In genomic region chr4:10283761-10284160, GRCh38 we compare ENCODE assay signal across 15 cellular contexts.
DNase-seq lines count a peak whose midpoint lies in the region; ATAC-seq and TF ChIP-seq lines count a peak whose summit lies in the region.
"Had no signal": no experiment of that assay in that cellular context is flagged by ENCODE, and none has a peak within 500 bp of the region (broad histone marks: within the 10 kb centered on the region; RNA-seq: fewer than 3 reads in every experiment).

No MANE protein-coding gene starts in this region.

- DNase-seq in NCI-H2171 treated with DMSO at 0.1 percent for 48 hours (lab: John Stamatoyannopoulos, UW) (peak; percentile 2), NCI-H2171 (lab: John Stamatoyannopoulos, UW) (no peak), HPDE6-E6E7 (ENCODE audit: extremely low spot score) (peak; percentile 41), RWPE2 (ENCODE audit: low spot score) (no peak), foreskin keratinocyte (peak; percentile 95 to 97), anterior cingulate cortex (lab: John Stamatoyannopoulos, UW) (no peak), DMS153 (lab: John Stamatoyannopoulos, UW) (no peak)
- no peak for DNase-seq in activated CD4-positive, alpha-beta T cell treated with anti-CD3 and anti-CD28 coated beads, Interleukin-2, amount 50 U/mL, for 4 hours
- DNase-seq: DMS53; NCI-H1694 treated with DMSO at 0.1 percent for 48 hours; NCI-H446 treated with DMSO at 0.1 percent for 48 hours; NK-92 treated with Interleukin-12 subunit alpha and Interleukin-12 subunit beta, amount 100 ng/mL, for 24 hours; SJCRH30; T-cell had no signal

- ATAC-seq in RWPE2 (ENCODE audit: low read depth) = peak; percentile 84
- ATAC-seq in foreskin keratinocyte = peak; percentile 80
- ATAC-seq: T-cell had no signal

- TF ChIP-seq CTCF in RWPE2 (IDR thresholded peaks at IDR 0.05; ENCODE audit: poor library complexity, severe bottlenecking) = no peak
- TF ChIP-seq CTCF in foreskin keratinocyte (conservative IDR thresholded peaks at IDR 0.05) = no peak

- H3K9me3 ChIP-seq in RWPE2 (ENCODE audit: severe bottlenecking) = no peaks in the 10 kb centered on the region

- no peak overlapping the region for H3K4me3 ChIP-seq in RWPE2 (ENCODE audit: severe bottlenecking)
- H3K4me3 ChIP-seq: SJCRH30 had no signal

- H3K27ac ChIP-seq in RWPE2 (ENCODE audit: poor library complexity, severe bottlenecking) = peak overlapping the region; percentile 89
- H3K27ac ChIP-seq in foreskin keratinocyte = peak overlapping the region; percentile 90
- H3K27ac ChIP-seq: C4-2B, SJCRH30 had no signal

- H3K27me3 ChIP-seq in RWPE2 (ENCODE audit: insufficient read depth, poor library complexity, severe bottlenecking) (no peaks in the 10 kb centered on the region), foreskin keratinocyte (no peaks in the 10 kb centered on the region)
- H3K27me3 ChIP-seq: SJCRH30 had no signal

- no peaks in the 10 kb centered on the region for H3K36me3 ChIP-seq in RWPE2 (ENCODE audit: low read depth)
- H3K36me3 ChIP-seq: SJCRH30 had no signal

- H3K4me1 ChIP-seq in RWPE2 (ENCODE audit: insufficient read depth, poor library complexity, severe bottlenecking) (peaks cover 47% of the 10 kb centered on the region), foreskin keratinocyte (peaks cover 46% of the 10 kb centered on the region)
- H3K4me1 ChIP-seq: SJCRH30 had no signal

Comparison
In these comparisons a context has a peak if more than half of its experiments do, and no peak if none do; other contexts are left out.
1. DNase-seq: peak in NCI-H2171 treated with DMSO at 0.1 percent for 48 hours (single experiment), HPDE6-E6E7 (single experiment) and foreskin keratinocyte (2 of 2); none in NCI-H2171 (single experiment), RWPE2 (single experiment), activated CD4-positive, alpha-beta T cell treated with anti-CD3 and anti-CD28 coated beads, Interleukin-2, amount 50 U/mL, for 4 hours (0 of 2), anterior cingulate cortex (0 of 58) and DMS153 (single experiment).